8 cellular contexts compared by ENCODE assay signal in genomic region chr6:37499433-37500293, GRCh38. TPM values are rescaled to one million over a fixed set of nuclear protein-coding genes. Genes with fewer than 3 reads are reported as not detected.
DNase-seq lines count a peak whose midpoint lies in the region; ATAC-seq and TF ChIP-seq lines count a peak whose summit lies in the region.

Gene CCDC167 (minus strand): TSS chr6:37499893. CDS start chr6:37499863, 30 bp downstream.

- peak within 1 kb of the TSS; percentile 82 for H3K4me2 ChIP-seq in Loucy (ENCODE audit: low read depth, low read length, poor library complexity, severe bottlenecking)

- DNase-seq in ELF-1 (ENCODE audit: low read depth, low spot score) (peak; percentile 99), H7 (peak; percentile 95), RWPE2 (ENCODE audit: low spot score) (peak; percentile 98), fibroblast of mammary gland (ENCODE audit: low read depth) (peak; percentile 96), natural killer cell (peak; percentile 91)
- peak; percentile 84 to 96 (median 90) for DNase-seq in stimulated activated naive CD4-positive, alpha-beta T cell (lab: John Stamatoyannopoulos, UW)

- H4K20me1 ChIP-seq in Loucy (ENCODE audit: insufficient read depth, low read length, poor library complexity, severe bottlenecking), result no peaks in the 10 kb centered on the region

- H3K4me1 ChIP-seq in Loucy (ENCODE audit: insufficient read depth, low read length, poor library complexity, severe bottlenecking), result peaks cover 62% of the 10 kb centered on the region
- no peaks in the 10 kb centered on the region for H3K4me1 ChIP-seq in RWPE2 (ENCODE audit: insufficient read depth, poor library complexity, severe bottlenecking)

- no peaks in the 10 kb centered on the region for H3K27me3 ChIP-seq in H7 (ENCODE audit: control insufficient read depth, insufficient read depth, low read length)
- H3K27me3 ChIP-seq in Loucy (ENCODE audit: insufficient read depth, low read length, poor library complexity, severe bottlenecking), result no peaks in the 10 kb centered on the region
- H3K27me3 ChIP-seq in RWPE2 (ENCODE audit: insufficient read depth, poor library complexity, severe bottlenecking), result no peaks in the 10 kb centered on the region

- H3K27ac Mint-ChIP-seq in activated T-helper 17 cell treated with anti-CD3 and anti-CD28 coated beads, Interleukin-2, amount 50 U/mL, for 72 hours, result peak within 1 kb of the TSS; percentile 92
- H3K27ac Mint-ChIP-seq in natural killer cell, result peak within 1 kb of the TSS; percentile 93 to 100

- peaks cover 32% of the 10 kb centered on the region for H3K79me2 ChIP-seq in Loucy (ENCODE audit: insufficient read depth, low read length)

- TF ChIP-seq CTCF in Loucy (conservative IDR thresholded peaks at IDR 0.05; ENCODE audit: low read length) (no peak), RWPE2 (IDR thresholded peaks at IDR 0.05; ENCODE audit: poor library complexity, severe bottlenecking) (no peak), fibroblast of mammary gland (conservative IDR thresholded peaks at IDR 0.05; ENCODE audit: control insufficient read depth, insufficient read depth, low read depth, low read length) (no peak), natural killer cell (IDR thresholded peaks at IDR 0.05) (no peak)

- H3K9ac ChIP-seq in Loucy (ENCODE audit: low read depth, low read length, poor library complexity, severe bottlenecking), result peak within 1 kb of the TSS; percentile 93

- H2AFZ ChIP-seq in Loucy (ENCODE audit: low read length), result peak within 1 kb of the TSS; percentile 89

- no peaks in the 10 kb centered on the region for H3K27me3 Mint-ChIP-seq in activated T-helper 17 cell treated with anti-CD3 and anti-CD28 coated beads, Interleukin-2, amount 50 U/mL, for 72 hours
- H3K27me3 Mint-ChIP-seq in natural killer cell (ENCODE audit: low read depth in 2 of 2), result no peaks in the 10 kb centered on the region

- H3K36me3 ChIP-seq in H7 (replicated peaks; ENCODE audit: control insufficient read depth, insufficient read depth, low read length) (no peaks in the 10 kb centered on the region), Loucy (ENCODE audit: insufficient read depth, low read length) (no peaks in the 10 kb centered on the region), RWPE2 (ENCODE audit: low read depth) (no peaks in the 10 kb centered on the region)

- H3K4me3 ChIP-seq in H7 (ENCODE audit: insufficient read depth, low read depth, low read length), result peak within 1 kb of the TSS; percentile 65
- H3K4me3 ChIP-seq in Loucy (ENCODE audit: low read length, poor library complexity, severe bottlenecking), result peak within 1 kb of the TSS; percentile 84
- peak within 1 kb of the TSS; percentile 48 for H3K4me3 ChIP-seq in RWPE2 (ENCODE audit: severe bottlenecking)
- H3K4me3 ChIP-seq in fibroblast of mammary gland (ENCODE audit: control insufficient read depth, low read depth, low read length), result peak within 1 kb of the TSS; percentile 62

- H3K9me3 ChIP-seq in Loucy (ENCODE audit: insufficient read depth, low read depth, low read length), result no peaks in the 10 kb centered on the region
- H3K9me3 ChIP-seq in RWPE2 (ENCODE audit: severe bottlenecking), result no peaks in the 10 kb centered on the region

- H3K4me1 Mint-ChIP-seq in activated T-helper 17 cell treated with anti-CD3 and anti-CD28 coated beads, Interleukin-2, amount 50 U/mL, for 72 hours, result peaks cover 56% of the 10 kb centered on the region
- H3K4me1 Mint-ChIP-seq in natural killer cell, result peaks cover 49 to 53% of the 10 kb centered on the region in 2 donors

- intact Hi-C loops in natural killer cell (cut with micrococcal nuclease), result loop anchor here (5.0 kb wide), 1 partner anchor 67 kb away; the partner anchor contains the start of gene CMTR1

- H3K27ac ChIP-seq in RWPE2 (ENCODE audit: poor library complexity, severe bottlenecking), result peak within 1 kb of the TSS; percentile 54

- peak; percentile 96 for ATAC-seq in RWPE2 (ENCODE audit: low read depth)
- ATAC-seq in activated T-helper 17 cell treated with anti-CD3 and anti-CD28 coated beads, Interleukin-2, amount 50 U/mL, for 72 hours (replicated peaks), result peak; percentile 72
- peak; percentile 70 to 81 (median 71) for ATAC-seq in natural killer cell

- H3K9me3 Mint-ChIP-seq in activated T-helper 17 cell treated with anti-CD3 and anti-CD28 coated beads, Interleukin-2, amount 50 U/mL, for 72 hours, result no peaks in the 10 kb centered on the region
- no peaks in the 10 kb centered on the region for H3K9me3 Mint-ChIP-seq in natural killer cell

- H3F3A ChIP-seq in Loucy (ENCODE audit: low read depth), result peaks cover 14% of the 10 kb centered on the region

- H3K9me2 ChIP-seq in Loucy (replicated peaks; ENCODE audit: low read depth, low read length), result no peaks in the 10 kb centered on the region

- H3K36me3 Mint-ChIP-seq in activated T-helper 17 cell treated with anti-CD3 and anti-CD28 coated beads, Interleukin-2, amount 50 U/mL, for 72 hours (ENCODE audit: low read depth), result peaks cover 44% of the 10 kb centered on the region
- no peaks in the 10 kb centered on the region for H3K36me3 Mint-ChIP-seq in natural killer cell

- H3K4me3 Mint-ChIP-seq in activated T-helper 17 cell treated with anti-CD3 and anti-CD28 coated beads, Interleukin-2, amount 50 U/mL, for 72 hours, result peak within 1 kb of the TSS; percentile 86
- H3K4me3 Mint-ChIP-seq in natural killer cell, result peak within 1 kb of the TSS; percentile 100

RNA-seq across cellular contexts. Expression of gene CCDC167, which starts in this region (rescaled TPM):
- 29.5 and 52.4 TPM in 2 replicates for total RNA-seq in H7 (2014; rRNA removed; shearing (Covaris generic))
- total RNA-seq in activated T-helper 17 cell treated with anti-CD3 and anti-CD28 coated beads, Interleukin-2, amount 50 U/mL, for 72 hours, result 10 to 100 TPM; 39.2 to 78.5 TPM
- 10 to 100 TPM; 10.2 to 27.4 (median 19.4) TPM for total RNA-seq in natural killer cell

Comparison
In these comparisons a context has a peak if more than half of its experiments do, and no peak if none do; other contexts are left out.
1. Peak in every context shown above with its lines: DNase-seq, ATAC-seq, H3K4me3 ChIP-seq and H3K27ac ChIP-seq.